1 cellular context compared by ENCODE assay signal in genomic region chr1:12581179-12581578, GRCh38.
TF ChIP-seq lines count a peak whose summit lies in the region.

No MANE protein-coding gene starts in this region.

TF ChIP-seq in SK-N-SH, 30 proteins besides CTCF, POLR2A, EP300 and RAD21:
- TF ChIP-seq RFX5 (IDR thresholded peaks at IDR 0.05; ENCODE audit: low read length) (no peak), EZH2phosphoT487 (IDR thresholded peaks at IDR 0.05; ENCODE audit: borderline replicate concordance, low read depth) (no peak), ELF1 (IDR thresholded peaks at IDR 0.05) (no peak), MAX (IDR thresholded peaks at IDR 0.05; ENCODE audit: low read depth) (no peak), CHD2 (IDR thresholded peaks at IDR 0.05; ENCODE audit: low read length, partially characterized antibody) (no peak), RXRA (IDR thresholded peaks at IDR 0.05; ENCODE audit: borderline replicate concordance, low read depth) (no peak), YY1 (IDR thresholded peaks at IDR 0.05; ENCODE audit: low read depth) (no peak), NFIC (IDR thresholded peaks at IDR 0.05; ENCODE audit: borderline replicate concordance) (no peak), TEAD4 (IDR thresholded peaks at IDR 0.05; ENCODE audit: borderline replicate concordance, insufficient read depth) (no peak), USF2 (IDR thresholded peaks at IDR 0.05; ENCODE audit: borderline replicate concordance, low read depth, low read length) (no peak)
